In the genomic region with DNA sequence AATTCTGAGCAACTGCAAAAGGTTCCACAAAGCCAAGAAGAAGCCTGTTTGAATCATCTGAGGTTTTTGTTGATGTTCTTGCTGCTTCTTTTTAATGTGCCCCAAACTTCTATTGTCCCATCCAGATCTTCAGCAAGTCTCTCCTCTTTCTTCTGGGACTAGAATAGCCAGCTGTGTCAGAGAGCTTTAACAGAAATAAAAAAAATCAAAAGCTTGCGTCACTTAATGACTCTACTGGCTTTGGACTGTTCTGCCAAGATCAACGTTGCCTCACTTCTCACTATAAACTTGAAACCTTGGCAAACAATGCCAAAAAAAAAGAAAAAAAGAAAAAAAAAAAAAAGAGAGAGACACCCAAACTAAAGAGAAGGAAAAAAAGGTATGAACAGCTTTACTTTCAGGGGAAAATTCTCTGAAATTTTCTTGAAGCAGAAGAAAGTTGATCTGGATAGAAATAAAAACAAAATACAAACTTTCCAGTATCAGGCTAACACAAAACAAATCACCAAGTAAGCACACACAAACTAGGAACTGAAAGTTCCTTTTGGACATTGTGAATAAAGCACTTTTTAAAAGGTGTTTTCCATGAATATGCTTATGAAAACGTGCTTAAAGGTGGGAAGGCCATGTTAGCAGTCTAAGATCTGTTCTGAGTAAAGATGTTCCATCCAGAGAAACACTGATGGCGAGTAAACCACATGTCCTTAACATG, we compare ENCODE assay signal across 8 cellular contexts. TPM values are rescaled to one million over a fixed set of nuclear protein-coding genes. Genes with fewer than 3 reads are reported as not detected.
DNase-seq lines count a peak whose midpoint lies in the region; ATAC-seq and TF ChIP-seq lines count a peak whose summit lies in the region.

No MANE protein-coding gene starts in this region.

- H3K4me1 ChIP-seq in GM23338 (ENCODE audit: insufficient read depth): no peaks in the 10 kb centered on the region
- H3K4me1 ChIP-seq in stomach smooth muscle (ENCODE audit: control insufficient read depth, insufficient read depth, low read length): peaks cover 12% of the 10 kb centered on the region

- H3K27ac ChIP-seq in GM23338 (ENCODE audit: low read depth) (peak overlapping the region; percentile 7; the same call in 1 of the 2 replicates), stomach smooth muscle (ENCODE audit: low read length) (peak overlapping the region; percentile 87)

- intact Hi-C loops in activated CD4-positive, alpha-beta T cell treated with anti-CD3 and anti-CD28 coated beads for 36 hours (cut with DNase I, micrococcal nuclease): no loop called here

- no peaks in the 10 kb centered on the region for H3K9me2 ChIP-seq in GM23338 (ENCODE audit: insufficient read depth)

- H2AFZ ChIP-seq in GM23338: no peak overlapping the region

- peaks cover 5% of the 10 kb centered on the region for H3K27me3 Mint-ChIP-seq in GM23338 (ENCODE audit: insufficient read depth, low read depth, poor library complexity)
- no peaks in the 10 kb centered on the region for H3K27me3 Mint-ChIP-seq in brain
- H3K27me3 Mint-ChIP-seq in activated CD4-positive, alpha-beta T cell treated with anti-CD3 and anti-CD28 coated beads for 36 hours: no peaks in the 10 kb centered on the region

- no peak overlapping the region for H3K4me2 ChIP-seq in GM23338

- H3K9me3 Mint-ChIP-seq in GM23338 (no peaks in the 10 kb centered on the region), brain (no peaks in the 10 kb centered on the region)
- H3K9me3 Mint-ChIP-seq in activated CD4-positive, alpha-beta T cell treated with anti-CD3 and anti-CD28 coated beads for 36 hours (ENCODE audit: low read depth): no peaks in the 10 kb centered on the region

- H3K4me3 Mint-ChIP-seq in GM23338 (no peak overlapping the region), brain (peak overlapping the region in 2 of 5 experiments; percentile 8 to 79)
- no peak overlapping the region for H3K4me3 Mint-ChIP-seq in activated CD4-positive, alpha-beta T cell treated with anti-CD3 and anti-CD28 coated beads for 36 hours

- H3K36me3 Mint-ChIP-seq in GM23338 (ENCODE audit: low read depth) (no peaks in the 10 kb centered on the region), brain (peaks cover 8% of the 10 kb centered on the region)
- no peaks in the 10 kb centered on the region for H3K36me3 Mint-ChIP-seq in activated CD4-positive, alpha-beta T cell treated with anti-CD3 and anti-CD28 coated beads for 36 hours (ENCODE audit: low read depth)

- CTCF ChIA-PET in activated CD4-positive, alpha-beta T cell treated with anti-CD3 and anti-CD28 coated beads for 36 hours (lab: Charles Lee): interaction anchor here (0.7 to 1.4 kb wide), 4 partner anchors 12 to 73 kb away, joined by 3 read pairs; no protein-coding TSS in a partner anchor

- TF ChIP-seq CTCF in GM23338 (conservative IDR thresholded peaks at IDR 0.05; ENCODE audit: low read depth in 2 of 2): no peak
- no peak for TF ChIP-seq CTCF in brain (conservative IDR thresholded peaks at IDR 0.05)

- no peaks in the 10 kb centered on the region for H3K4me1 Mint-ChIP-seq in GM23338
- H3K4me1 Mint-ChIP-seq in brain: peaks cover 27% of the 10 kb centered on the region
- H3K4me1 Mint-ChIP-seq in activated CD4-positive, alpha-beta T cell treated with anti-CD3 and anti-CD28 coated beads for 36 hours: no peaks in the 10 kb centered on the region

- H3K36me3 ChIP-seq in GM23338 (ENCODE audit: insufficient read depth): no peaks in the 10 kb centered on the region
- H3K36me3 ChIP-seq in stomach smooth muscle (ENCODE audit: control insufficient read depth in 2 of 2, insufficient read depth in 2 of 2, low read length in 2 of 2): peaks cover 0 to under 1% of the 10 kb centered on the region in 2 donors

- DNase-seq in GM23338 (ENCODE audit: low spot score) (no peak), iris pigment epithelial cell (ENCODE audit: low read depth) (peak; percentile 90), NCI-H128 (lab: John Stamatoyannopoulos, UW; ENCODE audit: unreplicated experiment) (no peak)
- no peak for DNase-seq in activated CD4-positive, alpha-beta T cell treated with anti-CD3 and anti-CD28 coated beads for 36 hours

- POLR2A ChIA-PET in activated CD4-positive, alpha-beta T cell treated with anti-CD3 and anti-CD28 coated beads for 36 hours (lab: Charles Lee): interaction anchor here (0.6 kb wide), 1 partner anchor 40 kb away, joined by 7 read pairs; no protein-coding TSS in a partner anchor

- no peaks in the 10 kb centered on the region for H3K9me3 ChIP-seq in stomach smooth muscle (ENCODE audit: control insufficient read depth in 2 of 2, low read length in 2 of 2)

- H3F3A ChIP-seq in GM23338 (replicated peaks; ENCODE audit: low read depth): no peaks in the 10 kb centered on the region

- H4K20me1 ChIP-seq in GM23338 (replicated peaks; ENCODE audit: insufficient read depth): no peaks in the 10 kb centered on the region

- no peaks in the 10 kb centered on the region for H3K79me2 ChIP-seq in GM23338 (replicated peaks; ENCODE audit: insufficient read depth)

- H3K4me3 ChIP-seq in GM23338 (no peak overlapping the region), stomach smooth muscle (ENCODE audit: low read length in 2 of 2) (peak overlapping the region; percentile 50 to 69)

- no peak overlapping the region for H3K27ac Mint-ChIP-seq in GM23338
- H3K27ac Mint-ChIP-seq in brain: peak overlapping the region in 3 of 5 experiments; percentile 14 to 62 (median 47)
- H3K27ac Mint-ChIP-seq in activated CD4-positive, alpha-beta T cell treated with anti-CD3 and anti-CD28 coated beads for 36 hours: no peak overlapping the region

- peak overlapping the region; percentile 21 to 43 for H3K9ac ChIP-seq in stomach smooth muscle (ENCODE audit: low read length in 2 of 2)

- ATAC-seq in GM23338 (no peak), HG03196 (IDR thresholded peaks at IDR 0.05; ENCODE audit: unreplicated experiment) (no peak), GM18858 (IDR thresholded peaks at IDR 0.05; ENCODE audit: unreplicated experiment) (no peak)
- no peak for ATAC-seq in activated CD4-positive, alpha-beta T cell treated with anti-CD3 and anti-CD28 coated beads for 36 hours

- H3K27me3 ChIP-seq in GM23338 (ENCODE audit: insufficient read depth) (no peaks in the 10 kb centered on the region), stomach smooth muscle (ENCODE audit: control insufficient read depth in 1 of 2, insufficient read depth in 2 of 2, low read length in 2 of 2) (no peaks in the 10 kb centered on the region)

RNA-seq across cellular contexts. Expression of a gene that starts 14.8 kb away (rescaled TPM):
- 27.4 and 29.2 TPM in 2 replicates for total RNA-seq in GM23338 (2014; rRNA removed; shearing (Covaris generic))
- polyA plus RNA-seq in GM23338 (2016; fragmentation: Nextera tagmentation; extraction: Ambion mirVana): 12.8 and 15.1 TPM in 2 replicates
- 49.6 TPM for polyA plus RNA-seq in brain (ENCODE audit: insufficient read depth, low read depth, low replicate concordance)
- 1 to 10 TPM; 4.3 to 4.5 TPM for total RNA-seq in activated CD4-positive, alpha-beta T cell treated with anti-CD3 and anti-CD28 coated beads for 36 hours

Comparison
In these comparisons a context has a peak if more than half of its experiments do, and no peak if none do; other contexts are left out.
1. H3K27ac Mint-ChIP-seq: peak in brain (3 of 5); none in GM23338 (single experiment) and activated CD4-positive, alpha-beta T cell treated with anti-CD3 and anti-CD28 coated beads for 36 hours (single experiment).